Comparison of ENCODE assay signal across 13 cellular contexts in the genomic region with DNA sequence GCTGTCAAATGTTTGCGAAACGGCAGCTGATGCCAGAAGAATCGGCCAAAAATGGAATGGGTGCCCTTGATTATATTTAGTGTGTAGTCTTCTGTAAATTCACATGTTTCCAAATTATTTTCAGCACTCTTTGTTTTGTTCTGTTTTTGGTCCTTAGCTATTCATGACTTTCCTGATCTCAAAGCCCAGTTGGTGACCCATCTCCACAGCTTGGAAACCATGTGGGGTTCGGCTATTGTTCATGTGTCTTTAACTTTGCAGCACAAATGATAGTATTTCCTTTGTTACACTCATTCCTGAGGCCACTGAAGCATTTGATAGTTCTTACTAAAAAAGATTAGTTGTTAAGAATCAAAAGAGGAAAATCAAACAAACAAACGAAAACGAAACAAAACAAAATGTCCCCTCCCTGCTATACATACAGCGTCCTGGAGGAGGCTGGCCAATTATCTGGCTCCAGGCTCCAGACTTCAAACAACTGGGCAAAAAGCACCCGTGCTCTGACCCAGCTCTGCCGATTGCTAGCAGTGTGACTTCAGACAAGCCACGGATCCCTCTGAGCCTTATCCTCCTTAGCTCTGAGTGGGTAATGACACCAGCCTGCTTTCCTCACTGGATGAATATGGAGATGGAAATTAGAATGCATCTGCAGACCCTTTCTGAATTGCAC.
A peak's percentile ranks its signal among the peaks of the same experiment; 100 is the strongest.
DNase-seq lines count a peak whose midpoint lies in the region; ATAC-seq, FAIRE-seq and TF ChIP-seq lines count a peak whose summit lies in the region.
"Had no signal": no experiment of that assay in that cellular context is flagged by ENCODE, and none has a peak within 500 bp of the region (broad histone marks: within the 10 kb centered on the region; RNA-seq: fewer than 3 reads in every experiment).

No MANE protein-coding gene starts in this region.

- H3K9me3 Mint-ChIP-seq in activated naive CD8-positive, alpha-beta T cell treated with anti-CD3 and anti-CD28 coated beads for 36 hours: peaks cover 2% of the 10 kb centered on the region

- no peak for TF ChIP-seq CTCF in K562 (IDR thresholded peaks at IDR 0.05 in 2 of 3, conservative IDR thresholded peaks at IDR 0.05 in 1 of 3; ENCODE audit: insufficient read depth in 2 of 3, low read depth in 1 of 3, low read length in 3 of 3)

- H3K79me2 ChIP-seq in K562 (ENCODE audit: control insufficient read depth, insufficient read depth, low read length): no peaks in the 10 kb centered on the region

- H3K4me1 ChIP-seq in K562 (replicated peaks in 1 of 2; ENCODE audit: control insufficient read depth in 2 of 2, insufficient read depth in 2 of 2, low read length in 2 of 2): no peaks in the 10 kb centered on the region

- H3K36me3 ChIP-seq in MG63 (no peaks in the 10 kb centered on the region), K562 (ENCODE audit: control insufficient read depth, insufficient read depth, low read length) (no peaks in the 10 kb centered on the region)

- TF ChIP-seq POLR2A in K562 (conservative IDR thresholded peaks at IDR 0.05): no peak

- no TSS peak for BruUV-seq in K562 (replicated peaks; lab: Mats Ljungman, UMichigan)

- H3K4me1 Mint-ChIP-seq in T-helper 17 cell: no peaks in the 10 kb centered on the region
- no peaks in the 10 kb centered on the region for H3K4me1 Mint-ChIP-seq in activated naive CD8-positive, alpha-beta T cell treated with anti-CD3 and anti-CD28 coated beads for 36 hours
- H3K4me1 Mint-ChIP-seq: activated B cell treated with CpG ODN at 0.5 μM for 24 hours; activated naive CD8-positive, alpha-beta T cell treated with anti-CD3 and anti-CD28 coated beads, Interleukin-2, amount 50 U/mL, for 24 hours; naive B cell had no signal

- H3K9ac ChIP-seq in K562 (ENCODE audit: insufficient read depth in 1 of 2, low read depth in 2 of 2, low read length in 2 of 2): no peak overlapping the region

- intact Hi-C loops in K562 (cut with micrococcal nuclease): no loop called here

- no peak overlapping the region for H3K27ac Mint-ChIP-seq in T-helper 17 cell
- H3K27ac Mint-ChIP-seq in activated naive CD8-positive, alpha-beta T cell treated with anti-CD3 and anti-CD28 coated beads for 36 hours: no peak overlapping the region
- H3K27ac Mint-ChIP-seq: activated B cell treated with CpG ODN at 0.5 μM for 24 hours; activated naive CD8-positive, alpha-beta T cell treated with anti-CD3 and anti-CD28 coated beads, Interleukin-2, amount 50 U/mL, for 24 hours; naive B cell had no signal

- FAIRE-seq in K562 (lab: Jason Lieb, UNC): no peak

- peaks cover 5% of the 10 kb centered on the region for H3K27me3 Mint-ChIP-seq in T-helper 17 cell
- H3K27me3 Mint-ChIP-seq in activated naive CD8-positive, alpha-beta T cell treated with anti-CD3 and anti-CD28 coated beads for 36 hours: peaks cover 4% of the 10 kb centered on the region
- H3K27me3 Mint-ChIP-seq: activated B cell treated with CpG ODN at 0.5 μM for 24 hours; activated naive CD8-positive, alpha-beta T cell treated with anti-CD3 and anti-CD28 coated beads, Interleukin-2, amount 50 U/mL, for 24 hours had no signal

- H3K4me2 ChIP-seq in K562 (ENCODE audit: insufficient read depth, low read length): peak overlapping the region; percentile 32

- CTCF ChIA-PET in K562 (lab: Yijun Ruan, JAX; ENCODE audit: low intra/inter-chr PET ratio): no interaction called here

- WGBS in K562 (ENCODE audit: insufficient coverage, low coverage, missing lambda C conversion rate): 0% methylated on average over 10 of the region's 10 CpGs

- in situ Hi-C loops in K562 (cut with MboI): no loop called here

- H3K9me3 ChIP-seq in MG63 (no peaks in the 10 kb centered on the region), K562 (replicated peaks; ENCODE audit: control insufficient read depth, insufficient read depth, low read depth, low read length) (no peaks in the 10 kb centered on the region), T-helper 17 cell (ENCODE audit: control insufficient read depth, low read length, poor library complexity, severe bottlenecking) (no peaks in the 10 kb centered on the region)

- no peak for TF ChIP-seq RAD21 in K562 (CRISPR knock-in tag; conservative IDR thresholded peaks at IDR 0.05 in 1 of 2, IDR thresholded peaks at IDR 0.05 in 1 of 2)

- H3K4me3 ChIP-seq in MG63 (peak overlapping the region; percentile 58), K562 (no peak overlapping the region; the same call in 1 of the 2 replicates)

- TF ChIP-seq EP300 in K562 (IDR thresholded peaks at IDR 0.05; ENCODE audit: low read length): no peak

- no peaks in the 10 kb centered on the region for H3K27me3 ChIP-seq in MG63
- no peaks in the 10 kb centered on the region; a peak in 2 of 5 replicates for H3K27me3 ChIP-seq in K562 (ENCODE audit: control insufficient read depth in 2 of 2, insufficient read depth in 2 of 2, low read length in 2 of 2)

- H3K9me1 ChIP-seq in K562 (ENCODE audit: control insufficient read depth, insufficient read depth, low read length): no peaks in the 10 kb centered on the region

- H2AFZ ChIP-seq in K562 (ENCODE audit: low read depth, low read length): peak overlapping the region; percentile 55; the same call in 1 of the 2 replicates

- POLR2A ChIA-PET in K562 (lab: Yijun Ruan, JAX): interaction anchor here (1.1 kb wide), 1 partner anchor 9 kb away, joined by 3 read pairs; no protein-coding TSS in a partner anchor

- no peaks in the 10 kb centered on the region for H3K36me3 Mint-ChIP-seq in T-helper 17 cell (ENCODE audit: low read depth)
- no peaks in the 10 kb centered on the region for H3K36me3 Mint-ChIP-seq in activated naive CD8-positive, alpha-beta T cell treated with anti-CD3 and anti-CD28 coated beads for 36 hours
- H3K36me3 Mint-ChIP-seq: naive B cell had no signal

- no peak overlapping the region for H3K4me3 Mint-ChIP-seq in T-helper 17 cell
- H3K4me3 Mint-ChIP-seq in activated naive CD8-positive, alpha-beta T cell treated with anti-CD3 and anti-CD28 coated beads for 36 hours: no peak overlapping the region
- H3K4me3 Mint-ChIP-seq: activated B cell treated with CpG ODN at 0.5 μM for 24 hours; activated naive CD8-positive, alpha-beta T cell treated with anti-CD3 and anti-CD28 coated beads, Interleukin-2, amount 50 U/mL, for 24 hours; naive B cell had no signal

- H4K20me1 ChIP-seq in K562 (replicated peaks; ENCODE audit: control insufficient read depth, insufficient read depth, low read length): no peaks in the 10 kb centered on the region

- H3K27ac ChIP-seq in K562 (ENCODE audit: extremely low read depth, low read depth, low read length): no peak overlapping the region

- ATAC-seq in K562 (peak; percentile 67; the same call in 2 of the 3 replicates), T-helper 17 cell (no peak)
- ATAC-seq: activated naive CD8-positive, alpha-beta T cell treated with anti-CD3 and anti-CD28 coated beads, Interleukin-2, amount 50 U/mL, for 24 hours had no signal

- DNase-seq in COR-L47 (lab: John Stamatoyannopoulos, UW): peak; percentile 51
- DNase-seq in MG63: peak; percentile 61
- no peak for DNase-seq in K562 (ENCODE audit: extremely low read depth in 1 of 4, low spot score in 3 of 4)
- peak; percentile 1 for DNase-seq in myocyte (ENCODE audit: low read depth)
- no peak for DNase-seq in T-helper 17 cell
- DNase-seq in activated naive CD8-positive, alpha-beta T cell treated with anti-CD3 and anti-CD28 coated beads for 36 hours: no peak
- DNase-seq in activated CD4-positive, alpha-beta T cell treated with anti-CD3 and anti-CD28 coated beads for 4 hours: no peak
- no peak for DNase-seq in pons (ENCODE audit: low spot score)
- DNase-seq: activated B cell treated with CpG ODN at 0.5 μM for 24 hours; activated naive CD8-positive, alpha-beta T cell treated with anti-CD3 and anti-CD28 coated beads, Interleukin-2, amount 50 U/mL, for 24 hours; foreskin melanocyte; naive B cell; NCI-H510A treated with DMSO at 0.1 percent for 48 hours had no signal

TF ChIP-seq in K562, 482 proteins besides CTCF, POLR2A, EP300 and RAD21:
- TF ChIP-seq SIN3B (IDR thresholded peaks at IDR 0.05; ENCODE audit: low read depth) (no peak), ERF (CRISPR knock-in tag; IDR thresholded peaks at IDR 0.05) (no peak), ZNF57 (CRISPR knock-in tag; IDR thresholded peaks at IDR 0.05) (no peak), RFX5 (IDR thresholded peaks at IDR 0.05; ENCODE audit: low read depth, low read length) (no peak), PML (IDR thresholded peaks at IDR 0.05; ENCODE audit: low read length) (no peak), MED1 (CRISPR knock-in tag; IDR thresholded peaks at IDR 0.05; ENCODE audit: borderline replicate concordance) (no peak), TAF15 (IDR thresholded peaks at IDR 0.05; ENCODE audit: low read depth, low read length) (no peak), EP400 (IDR thresholded peaks at IDR 0.05) (no peak)
- TF ChIP-seq, protein P1, sequence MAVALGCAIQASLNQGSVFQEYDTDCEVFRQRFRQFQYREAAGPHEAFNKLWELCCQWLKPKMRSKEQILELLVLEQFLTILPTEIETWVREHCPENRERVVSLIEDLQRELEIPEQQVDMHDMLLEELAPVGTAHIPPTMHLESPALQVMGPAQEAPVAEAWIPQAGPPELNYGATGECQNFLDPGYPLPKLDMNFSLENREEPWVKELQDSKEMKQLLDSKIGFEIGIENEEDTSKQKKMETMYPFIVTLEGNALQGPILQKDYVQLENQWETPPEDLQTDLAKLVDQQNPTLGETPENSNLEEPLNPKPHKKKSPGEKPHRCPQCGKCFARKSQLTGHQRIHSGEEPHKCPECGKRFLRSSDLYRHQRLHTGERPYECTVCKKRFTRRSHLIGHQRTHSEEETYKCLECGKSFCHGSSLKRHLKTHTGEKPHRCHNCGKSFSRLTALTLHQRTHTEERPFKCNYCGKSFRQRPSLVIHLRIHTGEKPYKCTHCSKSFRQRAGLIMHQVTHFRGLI (CRISPR knock-in tag; IDR thresholded peaks at IDR 0.05): no peak

Comparison
In these comparisons a context has a peak if more than half of its experiments do, and no peak if none do; other contexts are left out.
1. DNase-seq: peak in COR-L47 (single experiment), MG63 (single experiment) and myocyte (single experiment); none in K562 (0 of 4), T-helper 17 cell (0 of 3), activated naive CD8-positive, alpha-beta T cell treated with anti-CD3 and anti-CD28 coated beads for 36 hours (single experiment), activated CD4-positive, alpha-beta T cell treated with anti-CD3 and anti-CD28 coated beads for 4 hours (0 of 2) and pons (single experiment).